ENCODE assay signal across 2 cellular contexts in the genomic region with DNA sequence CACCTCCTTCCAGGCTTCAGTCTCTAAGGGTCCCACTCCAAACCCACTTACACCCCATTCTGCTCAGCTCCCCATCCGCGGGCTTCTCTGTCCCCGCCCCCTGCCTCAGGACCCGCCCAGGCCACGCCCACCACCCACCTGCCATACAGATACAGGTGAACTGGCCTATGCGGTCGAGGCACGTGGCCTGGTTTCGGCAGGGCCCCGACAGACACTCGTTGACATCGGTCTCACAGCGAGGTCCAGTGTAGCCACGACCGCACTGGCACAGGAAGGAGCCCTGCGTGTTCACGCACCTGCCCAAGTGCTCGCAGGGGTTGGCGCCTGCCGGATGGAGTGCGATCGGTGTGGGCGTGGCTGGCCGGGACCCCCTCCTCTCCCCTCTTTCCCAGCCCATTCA.
TF ChIP-seq lines count a peak whose summit lies in the region.

No MANE protein-coding gene starts in this region.

TF ChIP-seq in WTC11, 78 proteins besides CTCF, POLR2A, EP300 and RAD21:
- TF ChIP-seq, protein P1, sequence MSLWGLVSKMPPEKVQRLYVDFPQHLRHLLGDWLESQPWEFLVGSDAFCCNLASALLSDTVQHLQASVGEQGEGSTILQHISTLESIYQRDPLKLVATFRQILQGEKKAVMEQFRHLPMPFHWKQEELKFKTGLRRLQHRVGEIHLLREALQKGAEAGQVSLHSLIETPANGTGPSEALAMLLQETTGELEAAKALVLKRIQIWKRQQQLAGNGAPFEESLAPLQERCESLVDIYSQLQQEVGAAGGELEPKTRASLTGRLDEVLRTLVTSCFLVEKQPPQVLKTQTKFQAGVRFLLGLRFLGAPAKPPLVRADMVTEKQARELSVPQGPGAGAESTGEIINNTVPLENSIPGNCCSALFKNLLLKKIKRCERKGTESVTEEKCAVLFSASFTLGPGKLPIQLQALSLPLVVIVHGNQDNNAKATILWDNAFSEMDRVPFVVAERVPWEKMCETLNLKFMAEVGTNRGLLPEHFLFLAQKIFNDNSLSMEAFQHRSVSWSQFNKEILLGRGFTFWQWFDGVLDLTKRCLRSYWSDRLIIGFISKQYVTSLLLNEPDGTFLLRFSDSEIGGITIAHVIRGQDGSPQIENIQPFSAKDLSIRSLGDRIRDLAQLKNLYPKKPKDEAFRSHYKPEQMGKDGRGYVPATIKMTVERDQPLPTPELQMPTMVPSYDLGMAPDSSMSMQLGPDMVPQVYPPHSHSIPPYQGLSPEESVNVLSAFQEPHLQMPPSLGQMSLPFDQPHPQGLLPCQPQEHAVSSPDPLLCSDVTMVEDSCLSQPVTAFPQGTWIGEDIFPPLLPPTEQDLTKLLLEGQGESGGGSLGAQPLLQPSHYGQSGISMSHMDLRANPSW (CRISPR knock-in tag; conservative IDR thresholded peaks at IDR 0.05; ENCODE audit: low read depth) = no peak
- TF ChIP-seq NR1H2 (CRISPR knock-in tag; IDR thresholded peaks at IDR 0.05) (no peak), FOXP1 (CRISPR knock-in tag; IDR thresholded peaks at IDR 0.05; ENCODE audit: borderline replicate concordance) (no peak), JAZF1 (CRISPR knock-in tag; IDR thresholded peaks at IDR 0.05) (no peak), NFYB (CRISPR knock-in tag; conservative IDR thresholded peaks at IDR 0.05; ENCODE audit: low read depth) (no peak)
TF ChIP-seq in WTC11: peak in this region for 0.

TF ChIP-seq in SK-N-SH, 30 proteins besides CTCF, POLR2A, EP300 and RAD21 (continued from another document):
- no peak for TF ChIP-seq MXI1 (IDR thresholded peaks at IDR 0.05; ENCODE audit: low read depth, low read length)
- TF ChIP-seq RFX5 (IDR thresholded peaks at IDR 0.05; ENCODE audit: low read length) = no peak
- no peak for TF ChIP-seq SIN3A (IDR thresholded peaks at IDR 0.05; ENCODE audit: borderline replicate concordance, low read depth, low read length)
- TF ChIP-seq JUND (IDR thresholded peaks at IDR 0.05) = no peak
- TF ChIP-seq, protein P2, sequence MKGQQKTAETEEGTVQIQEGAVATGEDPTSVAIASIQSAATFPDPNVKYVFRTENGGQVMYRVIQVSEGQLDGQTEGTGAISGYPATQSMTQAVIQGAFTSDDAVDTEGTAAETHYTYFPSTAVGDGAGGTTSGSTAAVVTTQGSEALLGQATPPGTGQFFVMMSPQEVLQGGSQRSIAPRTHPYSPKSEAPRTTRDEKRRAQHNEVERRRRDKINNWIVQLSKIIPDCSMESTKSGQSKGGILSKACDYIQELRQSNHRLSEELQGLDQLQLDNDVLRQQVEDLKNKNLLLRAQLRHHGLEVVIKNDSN (IDR thresholded peaks at IDR 0.05; ENCODE audit: borderline replicate concordance, low read depth) = no peak
- TF ChIP-seq, protein P3, sequence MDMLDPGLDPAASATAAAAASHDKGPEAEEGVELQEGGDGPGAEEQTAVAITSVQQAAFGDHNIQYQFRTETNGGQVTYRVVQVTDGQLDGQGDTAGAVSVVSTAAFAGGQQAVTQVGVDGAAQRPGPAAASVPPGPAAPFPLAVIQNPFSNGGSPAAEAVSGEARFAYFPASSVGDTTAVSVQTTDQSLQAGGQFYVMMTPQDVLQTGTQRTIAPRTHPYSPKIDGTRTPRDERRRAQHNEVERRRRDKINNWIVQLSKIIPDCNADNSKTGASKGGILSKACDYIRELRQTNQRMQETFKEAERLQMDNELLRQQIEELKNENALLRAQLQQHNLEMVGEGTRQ (IDR thresholded peaks at IDR 0.05; ENCODE audit: borderline replicate concordance, low read depth, low read length) = no peak
- no peak for TF ChIP-seq ELF1 (IDR thresholded peaks at IDR 0.05)
- no peak for TF ChIP-seq FOXM1 (IDR thresholded peaks at IDR 0.05; ENCODE audit: low read depth)
